In genomic region chr20:9488063-9488462, GRCh38 we compare ENCODE assay signal across 18 cellular contexts. TPM values are rescaled to one million over a fixed set of nuclear protein-coding genes. Genes with fewer than 3 reads are reported as not detected.
A peak's percentile ranks its signal among the peaks of the same experiment; 100 is the strongest.
DNase-seq lines count a peak whose midpoint lies in the region.
"Had no signal": no experiment of that assay in that cellular context is flagged by ENCODE, and none has a peak within 500 bp of the region (broad histone marks: within the 10 kb centered on the region; RNA-seq: fewer than 3 reads in every experiment).

No MANE protein-coding gene starts in this region.

- DNase-seq in NCI-H748 (lab: John Stamatoyannopoulos, UW; ENCODE audit: unreplicated experiment) (peak; percentile 26), NCI-H748 treated with DMSO at 0.1 percent for 48 hours (lab: John Stamatoyannopoulos, UW) (no peak), NCI-H69 (lab: John Stamatoyannopoulos, UW) (peak; percentile 13), globus pallidus (ENCODE audit: low spot score) (peak; percentile 78), NCI-H226 (no peak), NCI-H1105 (lab: John Stamatoyannopoulos, UW) (no peak), GOT3 (lab: John Stamatoyannopoulos, UW) (no peak)
- DNase-seq: CD4-positive, CD25-positive, alpha-beta regulatory T cell; DND-41; KBM-7; NCI-H1417 treated with DMSO at 0.1 percent for 48 hours; NCI-H2029 treated with DMSO at 0.1 percent for 48 hours; NCI-H345; NCI-H82; RPMI8226 had no signal

- peak overlapping the region; percentile 40 for H3K27ac ChIP-seq in temporal lobe (ENCODE audit: low read depth, low read length)
- H3K27ac ChIP-seq: HL-60, SJSA1 had no signal

RNA-seq across cellular contexts. Expression of gene LAMP5, which starts 26.3 kb away (rescaled TPM):
- 5.2 TPM for total RNA-seq in temporal lobe
- total RNA-seq: CD4-positive, CD25-positive, alpha-beta regulatory T cell; SJSA1 had no signal

Comparison
In these comparisons a context has a peak if more than half of its experiments do, and no peak if none do; other contexts are left out.
1. DNase-seq: peak in NCI-H748 (single experiment), NCI-H69 (single experiment) and globus pallidus (single experiment); none in NCI-H748 treated with DMSO at 0.1 percent for 48 hours (single experiment), NCI-H226 (single experiment), NCI-H1105 (single experiment) and GOT3 (single experiment).